32 cellular contexts compared by ENCODE assay signal in genomic region chrX:136597954-136598353, GRCh38. TPM values are rescaled to one million over a fixed set of nuclear protein-coding genes. Genes with fewer than 3 reads are reported as not detected.
"Had no signal": no experiment of that assay in that cellular context is flagged by ENCODE, and none has a peak within 500 bp of the region (broad histone marks: within the 10 kb centered on the region; RNA-seq: fewer than 3 reads in every experiment).

No MANE protein-coding gene starts in this region.

- ATAC-seq: gastroesophageal sphincter; mucosa of descending colon; natural killer cell treated with Interleukin-12 subunit alpha and Interleukin-12 subunit beta and Interleukin-15 and Interleukin-18, amount 100 ng/mL, for 72 hours; upper lobe of right lung; WTC11 had no signal

- H3K36me3 Mint-ChIP-seq: natural killer cell treated with Interleukin-12 subunit alpha and Interleukin-12 subunit beta and Interleukin-15 and Interleukin-18, amount 100 ng/mL, for 72 hours; stimulated activated naive B cell treated with anti-CD40 and anti-IgM and Interleukin-4, amounts not matched to agents 10 μg/mL and 1 μg/mL and 100 μg/mL, for 72 hours; WTC11 had no signal

- H3K27me3 ChIP-seq: brain microvascular endothelial cell, gastroesophageal sphincter, hepatocyte, right atrium auricular region, suprapubic skin, tibial artery, upper lobe of right lung had no signal

- DNase-seq: activated naive CD4-positive, alpha-beta T cell treated with anti-CD3 and anti-CD28 coated beads, Interleukin-2, amount 10 ng/mL, durations not matched to agents 7 days and 5 days; amniotic stem cell; brain microvascular endothelial cell; dorsolateral prefrontal cortex; effector memory CD8-positive, alpha-beta T cell; erythroblast; islet precursor cell; left ventricle myocardium inferior; mucosa of descending colon; stimulated activated CD4-positive, alpha-beta T cell treated with anti-CD3 and anti-CD28 coated beads, Interleukin-4, amount 100 ng/mL, for 4 hours; stimulated activated CD8-positive, alpha-beta memory T cell treated with anti-CD3 and anti-CD28 coated beads, Interleukin-4, amount 100 ng/mL, for 48 hours; stimulated activated naive B cell treated with anti-CD40 and anti-IgM and Interleukin-4, amounts not matched to agents 10 μg/mL and 1 μg/mL and 100 μg/mL, for 72 hours; T1000; tibial artery; upper lobe of right lung had no signal

- H3K27ac ChIP-seq: brain microvascular endothelial cell, coronary artery, dorsolateral prefrontal cortex, gastroesophageal sphincter, hepatocyte, left ventricle myocardium inferior, right atrium auricular region, suprapubic skin, tibial artery, upper lobe of right lung had no signal

- H3K27ac Mint-ChIP-seq: effector memory CD8-positive, alpha-beta T cell; stimulated activated naive B cell treated with anti-CD40 and anti-IgM and Interleukin-4, amounts not matched to agents 10 μg/mL and 1 μg/mL and 100 μg/mL, for 72 hours; WTC11 had no signal

- H3K4me3 Mint-ChIP-seq: activated naive CD4-positive, alpha-beta T cell treated with anti-CD3 and anti-CD28 coated beads, Interleukin-2, amount 10 ng/mL, durations not matched to agents 7 days and 5 days; stimulated activated naive B cell treated with anti-CD40 and anti-IgM and Interleukin-4, amounts not matched to agents 10 μg/mL and 1 μg/mL and 100 μg/mL, for 72 hours; WTC11 had no signal

- H3K9me3 ChIP-seq: gastroesophageal sphincter, left ventricle myocardium inferior, mucosa of descending colon, right atrium auricular region, suprapubic skin, tibial artery, upper lobe of right lung had no signal

- H3K9me3 Mint-ChIP-seq: activated naive CD4-positive, alpha-beta T cell treated with anti-CD3 and anti-CD28 coated beads, Interleukin-2, amount 10 ng/mL, durations not matched to agents 7 days and 5 days; effector memory CD8-positive, alpha-beta T cell; natural killer cell treated with Interleukin-12 subunit alpha and Interleukin-12 subunit beta and Interleukin-15 and Interleukin-18, amount 100 ng/mL, for 72 hours; stimulated activated naive B cell treated with anti-CD40 and anti-IgM and Interleukin-4, amounts not matched to agents 10 μg/mL and 1 μg/mL and 100 μg/mL, for 72 hours; WTC11 had no signal

- H3K36me3 ChIP-seq: brain microvascular endothelial cell, gastroesophageal sphincter, left ventricle myocardium inferior, right atrium auricular region, suprapubic skin, tibial artery, upper lobe of right lung had no signal

- H3K27me3 Mint-ChIP-seq: activated naive CD4-positive, alpha-beta T cell treated with anti-CD3 and anti-CD28 coated beads, Interleukin-2, amount 10 ng/mL, durations not matched to agents 7 days and 5 days; effector memory CD8-positive, alpha-beta T cell had no signal

- H3K4me3 ChIP-seq: coronary artery, dorsolateral prefrontal cortex, gastroesophageal sphincter, hepatocyte, left ventricle myocardium inferior, mucosa of descending colon, right atrium auricular region, smooth muscle cell, suprapubic skin, tibial artery, upper lobe of right lung had no signal

- H3K4me1 Mint-ChIP-seq: stimulated activated naive B cell treated with anti-CD40 and anti-IgM and Interleukin-4, amounts not matched to agents 10 μg/mL and 1 μg/mL and 100 μg/mL, for 72 hours; WTC11 had no signal

- H3K4me1 ChIP-seq: gastroesophageal sphincter, left ventricle myocardium inferior, right atrium auricular region, suprapubic skin, tibial artery, upper lobe of right lung had no signal

RNA-seq across cellular contexts. Expression of gene CD40LG, which starts 50.0 kb away (rescaled TPM):
- total RNA-seq: astrocyte, cardiac septum, cerebellum, fibroblast of lung, fibroblast of villous mesenchyme, hepatocyte, left ventricle myocardium inferior, lung microvascular endothelial cell, mesenteric fat pad, myocyte, pulmonary artery endothelial cell, smooth muscle cell, suprapubic skin, WTC11 had no signal
- polyA plus RNA-seq: fibroblast of lung, hepatocyte, smooth muscle cell had no signal
